ENCODE assay signal across 15 cellular contexts in the genomic region with DNA sequence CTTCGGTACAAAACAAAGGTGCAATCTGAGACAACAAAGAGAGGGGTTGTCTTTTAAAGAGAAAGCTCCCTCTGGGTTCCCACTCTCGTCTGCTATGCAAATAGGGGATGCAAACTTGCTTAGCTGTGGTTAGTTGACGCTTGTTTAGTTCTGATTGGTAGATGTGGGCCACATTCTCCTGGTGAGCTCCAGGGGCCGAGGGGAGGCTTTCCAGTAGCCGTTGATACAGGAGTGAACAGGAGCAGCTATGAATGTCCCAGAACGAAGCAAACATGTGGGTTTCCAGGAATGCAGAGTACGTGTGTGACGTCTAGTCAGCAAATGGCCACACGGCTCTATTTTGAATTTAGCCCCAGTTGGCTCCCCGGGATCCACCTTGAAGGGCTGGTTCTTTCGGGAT. TPM values are rescaled to one million over a fixed set of nuclear protein-coding genes. Genes with fewer than 3 reads are reported as not detected.
DNase-seq lines count a peak whose midpoint lies in the region; ATAC-seq and TF ChIP-seq lines count a peak whose summit lies in the region.
"Had no signal": no experiment of that assay in that cellular context is flagged by ENCODE, and none has a peak within 500 bp of the region (broad histone marks: within the 10 kb centered on the region; RNA-seq: fewer than 3 reads in every experiment).

No MANE protein-coding gene starts in this region.

- H3K4me3 ChIP-seq in GM12865 (ENCODE audit: low read depth, low read length) (no peak overlapping the region), cardiac fibroblast (replicated peaks in 1 of 2; ENCODE audit: low read depth in 2 of 2, low read length in 2 of 2) (no peak overlapping the region), mesenchymal stem cell (ENCODE audit: insufficient read depth in 1 of 2, low read depth in 1 of 2, low read length in 2 of 2) (no peak overlapping the region)

- H3K9me3 ChIP-seq in mesenchymal stem cell (ENCODE audit: control insufficient read depth, low read length) = no peaks in the 10 kb centered on the region

- no peak overlapping the region for H3K23ac ChIP-seq in mesenchymal stem cell (ENCODE audit: low read length in 2 of 2)

- H3K14ac ChIP-seq in mesenchymal stem cell (ENCODE audit: low read length in 2 of 2) = no peak overlapping the region

- no peak overlapping the region for H3K4ac ChIP-seq in mesenchymal stem cell (ENCODE audit: low read depth in 1 of 2, low read length in 2 of 2)

- no peak for ATAC-seq in esophagus mucosa
- ATAC-seq: activated T-helper 17 cell treated with anti-CD3 and anti-CD28 coated beads, Interleukin-2, amount 50 U/mL, for 72 hours; stimulated activated naive CD8-positive, alpha-beta T cell treated with anti-CD3 and anti-CD28 coated beads, Interleukin-15, amount 100 ng/mL, for 72 hours had no signal

- peaks cover 9% of the 10 kb centered on the region for H3K9me3 Mint-ChIP-seq in activated T-cell treated with anti-CD3 and anti-CD28 coated beads, Interleukin-2, amount 50 U/mL, for 24 hours

- H2BK12ac ChIP-seq in mesenchymal stem cell (ENCODE audit: low read length in 2 of 2) = no peak overlapping the region

- no peak overlapping the region for H2BK5ac ChIP-seq in mesenchymal stem cell (ENCODE audit: low read depth, low read length, poor library complexity, severe bottlenecking)

- no peaks in the 10 kb centered on the region for H3K36me3 ChIP-seq in mesenchymal stem cell (ENCODE audit: control insufficient read depth in 1 of 2, insufficient read depth in 2 of 2, low read depth in 1 of 2, low read length in 2 of 2)

- H3K9ac ChIP-seq in mesenchymal stem cell (ENCODE audit: low read length) = no peak overlapping the region

- H4K8ac ChIP-seq in mesenchymal stem cell (ENCODE audit: low read length) = no peak overlapping the region

- H3K4me3 Mint-ChIP-seq in activated T-cell treated with anti-CD3 and anti-CD28 coated beads, Interleukin-2, amount 50 U/mL, for 24 hours = no peak overlapping the region
- H3K4me3 Mint-ChIP-seq: activated T-helper 17 cell treated with anti-CD3 and anti-CD28 coated beads, Interleukin-2, amount 50 U/mL, for 72 hours; stimulated activated naive CD8-positive, alpha-beta T cell treated with anti-CD3 and anti-CD28 coated beads, Interleukin-15, amount 100 ng/mL, for 72 hours had no signal

- H3K18ac ChIP-seq in mesenchymal stem cell (ENCODE audit: low read depth in 1 of 2, low read length in 2 of 2) = no peak overlapping the region

- H4K91ac ChIP-seq in mesenchymal stem cell (ENCODE audit: low read length) = no peak overlapping the region

- H2BK15ac ChIP-seq in mesenchymal stem cell (ENCODE audit: low read depth, poor library complexity, severe bottlenecking) = no peak overlapping the region

- H2AFZ ChIP-seq in mesenchymal stem cell (ENCODE audit: low read depth, low read length) = no peak overlapping the region

- no peak for TF ChIP-seq CTCF in GM12865 (IDR thresholded peaks at IDR 0.05; ENCODE audit: insufficient read depth, low read depth, low read length, missing control alignments)
- no peak for TF ChIP-seq CTCF in cardiac fibroblast (IDR thresholded peaks at IDR 0.05; ENCODE audit: low read depth, low read length)

- H3K36me3 Mint-ChIP-seq in activated T-cell treated with anti-CD3 and anti-CD28 coated beads, Interleukin-2, amount 50 U/mL, for 24 hours (ENCODE audit: low read depth) = no peaks in the 10 kb centered on the region

- H2AK5ac ChIP-seq in mesenchymal stem cell (ENCODE audit: low read length, severe bottlenecking) = no peak overlapping the region

- no peak overlapping the region for H3K27ac Mint-ChIP-seq in activated T-cell treated with anti-CD3 and anti-CD28 coated beads, Interleukin-2, amount 50 U/mL, for 24 hours
- H3K27ac Mint-ChIP-seq: activated T-helper 17 cell treated with anti-CD3 and anti-CD28 coated beads, Interleukin-2, amount 50 U/mL, for 72 hours; stimulated activated naive CD8-positive, alpha-beta T cell treated with anti-CD3 and anti-CD28 coated beads, Interleukin-15, amount 100 ng/mL, for 72 hours had no signal

- no peaks in the 10 kb centered on the region for H3K27me3 Mint-ChIP-seq in activated T-cell treated with anti-CD3 and anti-CD28 coated beads, Interleukin-2, amount 50 U/mL, for 24 hours

- no peak overlapping the region for H3K27ac ChIP-seq in mesenchymal stem cell (ENCODE audit: low read length, poor library complexity, severe bottlenecking)

- peaks cover 13% of the 10 kb centered on the region for H3K4me1 ChIP-seq in mesenchymal stem cell (ENCODE audit: control insufficient read depth, insufficient read depth, low read depth, low read length)

- peak; percentile 26 for DNase-seq in GM12865 (ENCODE audit: low read depth)
- DNase-seq in NCI-H2107 treated with DMSO at 0.1 percent for 48 hours (lab: John Stamatoyannopoulos, UW; ENCODE audit: unreplicated experiment) = peak; percentile 100
- DNase-seq in cardiac fibroblast (ENCODE audit: low read depth in 2 of 2) = peak; percentile 7 to 10
- peak; percentile 8 for DNase-seq in mesenchymal stem cell
- DNase-seq in hypothalamus (lab: John Stamatoyannopoulos, UW) = no peak
- DNase-seq in inferior parietal cortex (ENCODE audit: extremely low spot score) = no peak
- DNase-seq in activated T-cell treated with anti-CD3 and anti-CD28 coated beads, Interleukin-2, amount 50 U/mL, for 24 hours = no peak
- DNase-seq: AML-193; EL; NCI-H1092 treated with DMSO at 0.1 percent for 48 hours; NCI-H774; stimulated activated naive CD8-positive, alpha-beta T cell treated with anti-CD3 and anti-CD28 coated beads, Interleukin-15, amount 100 ng/mL, for 72 hours had no signal

- H2BK120ac ChIP-seq in mesenchymal stem cell (ENCODE audit: low read depth, low read length) = no peak overlapping the region

- no peaks in the 10 kb centered on the region for H3K79me1 ChIP-seq in mesenchymal stem cell (replicated peaks; ENCODE audit: low read length, poor library complexity, severe bottlenecking)

- H3K4me2 ChIP-seq in mesenchymal stem cell (ENCODE audit: low read length, poor library complexity, severe bottlenecking) = no peak overlapping the region

- peaks cover 6 to 73% of the 10 kb centered on the region in 2 experiments for H3K27me3 ChIP-seq in mesenchymal stem cell (ENCODE audit: control insufficient read depth in 1 of 2, insufficient read depth in 1 of 2, low read length in 2 of 2)

- H3K4me1 Mint-ChIP-seq in activated T-cell treated with anti-CD3 and anti-CD28 coated beads, Interleukin-2, amount 50 U/mL, for 24 hours (ENCODE audit: low read depth) = peaks cover 14% of the 10 kb centered on the region

- WGBS in mesenchymal stem cell = 45% methylated on average over 11 of the region's 11 CpGs

RNA-seq across cellular contexts. Expression of a gene that starts 14.7 kb away (rescaled TPM):
- polyA plus RNA-seq in mesenchymal stem cell (2013, experiment 1 of 2) = not detected
- polyA plus RNA-seq in mesenchymal stem cell (2013, experiment 2 of 2) = not detected
- not detected for total RNA-seq in esophagus mucosa
- total RNA-seq: activated T-helper 17 cell treated with anti-CD3 and anti-CD28 coated beads, Interleukin-2, amount 50 U/mL, for 72 hours; endothelial cell of umbilical vein had no signal
- polyA plus RNA-seq: endothelial cell of umbilical vein had no signal

RNA-seq across cellular contexts. Expression of a gene that starts 20.9 kb away (rescaled TPM):
- polyA plus RNA-seq in mesenchymal stem cell (2013, experiment 1 of 2) = not detected
- not detected for polyA plus RNA-seq in mesenchymal stem cell (2013, experiment 2 of 2)
- 2.3 TPM for total RNA-seq in esophagus mucosa
- total RNA-seq: activated T-helper 17 cell treated with anti-CD3 and anti-CD28 coated beads, Interleukin-2, amount 50 U/mL, for 72 hours had no signal

RNA-seq across cellular contexts. Expression of a gene that starts 30.3 kb away (rescaled TPM):
- not detected for polyA plus RNA-seq in mesenchymal stem cell (2013, experiment 1 of 2)
- polyA plus RNA-seq in mesenchymal stem cell (2013, experiment 2 of 2) = not detected
- not detected for total RNA-seq in esophagus mucosa
- total RNA-seq: activated T-helper 17 cell treated with anti-CD3 and anti-CD28 coated beads, Interleukin-2, amount 50 U/mL, for 72 hours; endothelial cell of umbilical vein had no signal
- polyA plus RNA-seq: endothelial cell of umbilical vein had no signal

RNA-seq across cellular contexts. Expression of a gene that starts 59.8 kb away (rescaled TPM):
- not detected for polyA plus RNA-seq in mesenchymal stem cell (2013, experiment 1 of 2)
- not detected for polyA plus RNA-seq in mesenchymal stem cell (2013, experiment 2 of 2)
- 0.32 TPM for total RNA-seq in esophagus mucosa
- total RNA-seq: endothelial cell of umbilical vein had no signal
- polyA plus RNA-seq: endothelial cell of umbilical vein had no signal

Comparison
In these comparisons a context has a peak if more than half of its experiments do, and no peak if none do; other contexts are left out.
1. DNase-seq: peak in GM12865 (single experiment), NCI-H2107 treated with DMSO at 0.1 percent for 48 hours (single experiment), cardiac fibroblast (2 of 2) and mesenchymal stem cell (single experiment); none in hypothalamus (0 of 51), inferior parietal cortex (single experiment) and activated T-cell treated with anti-CD3 and anti-CD28 coated beads, Interleukin-2, amount 50 U/mL, for 24 hours (single experiment).